ENCODE assay signal across 17 cellular contexts in genomic region chr1:9417695-9418094, GRCh38.
DNase-seq lines count a peak whose midpoint lies in the region; ATAC-seq and TF ChIP-seq lines count a peak whose summit lies in the region.
"Had no signal": no experiment of that assay in that cellular context is flagged by ENCODE, and none has a peak within 500 bp of the region (broad histone marks: within the 10 kb centered on the region; RNA-seq: fewer than 3 reads in every experiment).

No MANE protein-coding gene starts in this region.

- in situ Hi-C loops in mammary epithelial cell (cut with MboI; ENCODE audit: low sequenced_read_pairs in 2 of 2), result no loop called here

- dilution Hi-C loops in mammary epithelial cell (cut with HindIII; ENCODE audit: low sequenced_read_pairs), result no loop called here

- H3K4me2 ChIP-seq in mammary epithelial cell (ENCODE audit: insufficient read depth, low read depth, low read length), result no peak overlapping the region

- CTCF ChIA-PET in mammary epithelial cell (lab: Charles Lee; ENCODE audit: low non-redundant PET), result no interaction called here

- 87% methylated on average over 8 of the region's 9 CpGs for WGBS in mammary epithelial cell (ENCODE audit: low coverage, missing lambda C conversion rate)

- H3K4me3 ChIP-seq in CD4-positive, CD25-positive, alpha-beta regulatory T cell (ENCODE audit: low read depth, low read length), result peak overlapping the region; percentile 84
- peak overlapping the region; percentile 44 for H3K4me3 ChIP-seq in GM06990 (replicated peaks; ENCODE audit: low read depth, low read length)
- no peak overlapping the region for H3K4me3 ChIP-seq in mammary epithelial cell (replicated peaks in 1 of 3; ENCODE audit: insufficient read depth in 1 of 3, low read depth in 2 of 3, low read length in 3 of 3)
- H3K4me3 ChIP-seq: cardiac muscle cell, lower lobe of right lung, testis had no signal

- H2AFZ ChIP-seq in mammary epithelial cell (ENCODE audit: low read depth, low read length), result no peak overlapping the region

- H3K36me3 ChIP-seq in CD4-positive, CD25-positive, alpha-beta regulatory T cell (ENCODE audit: control insufficient read depth, insufficient read depth, low read length), result no peaks in the 10 kb centered on the region
- H3K36me3 ChIP-seq in GM06990 (ENCODE audit: control insufficient read depth, insufficient read depth, low read length) (no peaks in the 10 kb centered on the region), mammary epithelial cell (ENCODE audit: insufficient read depth, low read length) (no peaks in the 10 kb centered on the region)
- H3K36me3 ChIP-seq: cardiac muscle cell, lower lobe of right lung had no signal

- peaks cover 0 to 2% (median 0%) of the 10 kb centered on the region in 7 donors for H3K9me3 Mint-ChIP-seq in CD4-positive, CD25-positive, alpha-beta regulatory T cell

- H3K27ac ChIP-seq in CD4-positive, CD25-positive, alpha-beta regulatory T cell (ENCODE audit: insufficient read depth, low read length, poor library complexity, severe bottlenecking), result peak overlapping the region; percentile 9
- H3K27ac ChIP-seq in mammary epithelial cell (ENCODE audit: insufficient read depth, low read depth, low read length), result no peak overlapping the region
- H3K27ac ChIP-seq: cardiac muscle cell, lower lobe of right lung, testis had no signal

- no peaks in the 10 kb centered on the region for H3K36me3 Mint-ChIP-seq in CD4-positive, CD25-positive, alpha-beta regulatory T cell

- no peak for TF ChIP-seq CTCF in GM06990 (IDR thresholded peaks at IDR 0.05; ENCODE audit: insufficient read depth, low read length, poor library complexity, severe bottlenecking)
- no peak for TF ChIP-seq CTCF in mammary epithelial cell (conservative IDR thresholded peaks at IDR 0.05 in 1 of 2, IDR thresholded peaks at IDR 0.05 in 1 of 2; ENCODE audit: extremely low read depth in 1 of 2, insufficient read depth in 1 of 2, low read depth in 1 of 2, low read length in 2 of 2)

- intact Hi-C loops in mammary epithelial cell (cut with micrococcal nuclease), result no loop called here

- peak overlapping the region in 2 of 3 donors; percentile 84 to 85 for H3K27ac Mint-ChIP-seq in CD4-positive, CD25-positive, alpha-beta regulatory T cell

- no peak overlapping the region for H3K9ac ChIP-seq in mammary epithelial cell (ENCODE audit: insufficient read depth, low read length)

- H3K4me1 ChIP-seq in CD4-positive, CD25-positive, alpha-beta regulatory T cell (ENCODE audit: control insufficient read depth, insufficient read depth, low read length, poor library complexity, severe bottlenecking), result peaks cover 87% of the 10 kb centered on the region
- H3K4me1 ChIP-seq in mammary epithelial cell (ENCODE audit: insufficient read depth, low read length), result peaks cover 13% of the 10 kb centered on the region

- no peaks in the 10 kb centered on the region for H4K20me1 ChIP-seq in mammary epithelial cell (ENCODE audit: insufficient read depth, low read length)

- no peaks in the 10 kb centered on the region for H3K79me2 ChIP-seq in mammary epithelial cell (ENCODE audit: insufficient read depth, low read length)

- BruUV-seq in mammary epithelial cell (replicated peaks; lab: Mats Ljungman, UMichigan), result no TSS peak

- H3K27me3 Mint-ChIP-seq in CD4-positive, CD25-positive, alpha-beta regulatory T cell, result no peaks in the 10 kb centered on the region

- peak overlapping the region; percentile 89 to 93 (median 90) for H3K4me3 Mint-ChIP-seq in CD4-positive, CD25-positive, alpha-beta regulatory T cell

- peak; percentile 27 to 37 for ATAC-seq in CD4-positive, CD25-positive, alpha-beta regulatory T cell (ENCODE audit: low read depth in 2 of 2)
- ATAC-seq in HG02759 (IDR thresholded peaks at IDR 0.05; ENCODE audit: unreplicated experiment), result no peak
- ATAC-seq: HCT116, lower lobe of right lung had no signal

- no peaks in the 10 kb centered on the region for H3K9me3 ChIP-seq in CD4-positive, CD25-positive, alpha-beta regulatory T cell (ENCODE audit: control insufficient read depth in 2 of 2, low read length in 2 of 2)
- H3K9me3 ChIP-seq in mammary epithelial cell (replicated peaks; ENCODE audit: insufficient read depth, low read length), result no peaks in the 10 kb centered on the region
- H3K9me3 ChIP-seq: lower lobe of right lung, testis had no signal

- peak in 1 of 3 donors; percentile 83 for DNase-seq in CD4-positive, CD25-positive, alpha-beta regulatory T cell
- DNase-seq in GM06990 (ENCODE audit: extremely low read depth, insufficient read length), result peak; percentile 54
- peak; percentile 35 for DNase-seq in activated CD4-positive, alpha-beta T cell treated with anti-CD3 and anti-CD28 coated beads, Interleukin-2, amount 50 U/mL, for 1 hour
- DNase-seq in germinal center (ENCODE audit: low spot score), result peak; percentile 54
- no peak for DNase-seq in dedifferentiated amniotic fluid mesenchymal stem cell (ENCODE audit: extremely low spot score)
- DNase-seq in mammary epithelial cell, result no peak
- DNase-seq: activated CD8-positive, alpha-beta memory T cell treated with anti-CD3 and anti-CD28 coated beads for 24 hours; effector CD4-positive, alpha-beta T cell; KG1; lower lobe of right lung; NCI-H1092 treated with DMSO at 0.1 percent for 48 hours; NCI-H748 treated with DMSO at 0.1 percent for 48 hours; stimulated activated CD4-positive, alpha-beta T cell treated with anti-CD3 and anti-CD28 coated beads, Interleukin-2, amount 100 ng/mL, for 48 hours; testis had no signal

- peaks cover 13 to 81% (median 41%) of the 10 kb centered on the region in 4 donors for H3K4me1 Mint-ChIP-seq in CD4-positive, CD25-positive, alpha-beta regulatory T cell

- no peaks in the 10 kb centered on the region for H3K27me3 ChIP-seq in CD4-positive, CD25-positive, alpha-beta regulatory T cell (ENCODE audit: control insufficient read depth, insufficient read depth, low read length)
- H3K27me3 ChIP-seq in GM06990 (replicated peaks; ENCODE audit: control insufficient read depth, insufficient read depth, low read length) (no peaks in the 10 kb centered on the region), mammary epithelial cell (ENCODE audit: insufficient read depth, low read length) (no peaks in the 10 kb centered on the region)
- H3K27me3 ChIP-seq: cardiac muscle cell, testis had no signal

Comparison
In these comparisons a context has a peak if more than half of its experiments do, and no peak if none do; other contexts are left out.
1. DNase-seq: peak in GM06990 (single experiment), activated CD4-positive, alpha-beta T cell treated with anti-CD3 and anti-CD28 coated beads, Interleukin-2, amount 50 U/mL, for 1 hour (single experiment) and germinal center (single experiment); none in dedifferentiated amniotic fluid mesenchymal stem cell (single experiment) and mammary epithelial cell (single experiment).
2. H3K4me3 ChIP-seq: peak in CD4-positive, CD25-positive, alpha-beta regulatory T cell (single experiment) and GM06990 (single experiment); none in mammary epithelial cell (0 of 3).